In the genomic region with DNA sequence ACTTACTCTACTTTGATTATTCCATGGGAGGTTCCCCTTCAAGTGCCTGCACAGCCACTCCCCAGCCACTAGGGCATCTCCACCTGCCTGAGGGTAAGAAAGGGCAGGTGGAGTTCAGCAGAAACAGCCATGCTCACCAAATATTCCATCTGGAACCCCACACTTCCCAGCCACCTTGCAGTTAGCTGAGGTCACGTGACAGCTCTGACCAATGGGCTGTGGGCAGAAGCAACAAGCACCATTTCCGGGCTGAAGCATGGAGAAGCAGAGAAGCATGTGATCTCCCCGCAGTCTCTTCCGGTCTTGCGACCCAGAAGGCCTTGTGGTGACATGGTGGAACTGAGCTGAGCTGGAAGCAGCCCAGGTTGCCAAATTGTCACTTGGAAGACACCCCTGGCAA, we compare ENCODE assay signal across 12 cellular contexts.
A peak's percentile ranks its signal among the peaks of the same experiment; 100 is the strongest.
DNase-seq lines count a peak whose midpoint lies in the region; ATAC-seq and TF ChIP-seq lines count a peak whose summit lies in the region.
"Had no signal": no experiment of that assay in that cellular context is flagged by ENCODE, and none has a peak within 500 bp of the region (broad histone marks: within the 10 kb centered on the region; RNA-seq: fewer than 3 reads in every experiment).

No MANE protein-coding gene starts in this region.

- no peak overlapping the region for H2AK5ac ChIP-seq in mesendoderm (ENCODE audit: low read length)

- H3K9ac ChIP-seq in mesendoderm (ENCODE audit: low read length), result no peak overlapping the region
- H3K9ac ChIP-seq: BLaER1 had no signal

- no peaks in the 10 kb centered on the region for H4K20me1 ChIP-seq in OCI-LY7 (ENCODE audit: insufficient read depth, low read length)
- H4K20me1 ChIP-seq: BLaER1 had no signal

- H3K56ac ChIP-seq in mesendoderm (ENCODE audit: low read length), result no peak overlapping the region

- BruUV-seq in OCI-LY7 (replicated peaks; lab: Mats Ljungman, UMichigan), result no TSS peak

- H3K79me2 ChIP-seq in OCI-LY7 (ENCODE audit: insufficient read depth, low read depth, low read length) (no peaks in the 10 kb centered on the region), mesendoderm (ENCODE audit: control insufficient read depth, insufficient read depth, low read length) (no peaks in the 10 kb centered on the region)

- H3K4ac ChIP-seq in mesendoderm (ENCODE audit: low read depth, low read length), result no peak overlapping the region

- H3K27ac ChIP-seq in OCI-LY7 (ENCODE audit: low read depth, low read length, poor library complexity, severe bottlenecking), result no peak overlapping the region
- no peak overlapping the region for H3K27ac ChIP-seq in mesendoderm (ENCODE audit: low read depth, low read length)
- no peak overlapping the region for H3K27ac ChIP-seq in left ventricle myocardium inferior (replicated peaks)
- H3K27ac ChIP-seq: BLaER1, left lung, SJSA1 had no signal

- no peak overlapping the region for H3K23ac ChIP-seq in mesendoderm (ENCODE audit: low read length)

- H2BK5ac ChIP-seq in mesendoderm (ENCODE audit: low read length), result no peak overlapping the region

- no peak overlapping the region for H3K18ac ChIP-seq in mesendoderm (ENCODE audit: low read length)

- intact Hi-C loops in OCI-LY7 (cut with micrococcal nuclease; ENCODE audit: unreplicated experiment) (no loop called here), left ventricle myocardium inferior (cut with micrococcal nuclease) (no loop called here)

- no peaks in the 10 kb centered on the region for H3K9me2 ChIP-seq in OCI-LY7 (ENCODE audit: insufficient read depth, low read length)

- CTCF ChIA-PET in HEK293T (lab: Yijun Ruan, JAX), result interaction anchor here (0.7 kb wide), 1 partner anchor 114 kb away, joined by 4 read pairs; no protein-coding TSS in a partner anchor
- CTCF ChIA-PET in OCI-LY7 (lab: Charles Lee; ENCODE audit: unreplicated experiment), result no interaction called here

- H4K5ac ChIP-seq in mesendoderm (ENCODE audit: low read length), result no peak overlapping the region

- no peaks in the 10 kb centered on the region for H3K27me3 ChIP-seq in mesendoderm (ENCODE audit: insufficient read depth, low read length, poor library complexity)
- peaks cover 7% of the 10 kb centered on the region for H3K27me3 ChIP-seq in left ventricle myocardium inferior (ENCODE audit: low read depth)
- H3K27me3 ChIP-seq: BLaER1 had no signal

- H2BK15ac ChIP-seq in mesendoderm (replicated peaks; ENCODE audit: low read depth), result no peak overlapping the region

- DNase-seq in ELF-1 (ENCODE audit: low read depth, low spot score) (peak; percentile 16), HEK293T (ENCODE audit: extremely low spot score) (peak; percentile 8), OCI-LY7 (ENCODE audit: low spot score) (peak; percentile 34), mesendoderm (peak; percentile 44), foreskin melanocyte (no peak), left ventricle myocardium inferior (no peak)
- DNase-seq: activated naive CD4-positive, alpha-beta T cell; dermis blood vessel endothelial cell; left lung had no signal

- H3K4me3 ChIP-seq in OCI-LY7 (ENCODE audit: low read depth, low read length, poor library complexity, severe bottlenecking) (no peak overlapping the region), mesendoderm (ENCODE audit: low read length) (no peak overlapping the region), left ventricle myocardium inferior (no peak overlapping the region)
- H3K4me3 ChIP-seq: BLaER1, left lung, SJSA1 had no signal

- TF ChIP-seq CTCF in OCI-LY7 (conservative IDR thresholded peaks at IDR 0.05; ENCODE audit: low read length) (peak; percentile 57), left ventricle myocardium inferior (IDR thresholded peaks at IDR 0.05; ENCODE audit: borderline replicate concordance) (no peak)

- no peaks in the 10 kb centered on the region for H3K4me1 ChIP-seq in OCI-LY7 (ENCODE audit: insufficient read depth, low read length, poor library complexity, severe bottlenecking)
- no peaks in the 10 kb centered on the region for H3K4me1 ChIP-seq in mesendoderm (ENCODE audit: control insufficient read depth, low read depth, low read length)
- H3K4me1 ChIP-seq in left ventricle myocardium inferior, result peaks cover 8% of the 10 kb centered on the region
- H3K4me1 ChIP-seq: BLaER1, left lung, SJSA1 had no signal

- no peak overlapping the region for H2BK120ac ChIP-seq in mesendoderm (ENCODE audit: low read depth, low read length)

- H3K9me3 ChIP-seq in OCI-LY7 (ENCODE audit: low read length), result no peaks in the 10 kb centered on the region
- no peaks in the 10 kb centered on the region for H3K9me3 ChIP-seq in left ventricle myocardium inferior (replicated peaks)
- H3K9me3 ChIP-seq: BLaER1, left lung, SJSA1 had no signal

- H3K36me3 ChIP-seq in OCI-LY7 (ENCODE audit: insufficient read depth, low read length) (no peaks in the 10 kb centered on the region), mesendoderm (ENCODE audit: control insufficient read depth, insufficient read depth, low read length) (no peaks in the 10 kb centered on the region), left ventricle myocardium inferior (no peaks in the 10 kb centered on the region)
- H3K36me3 ChIP-seq: BLaER1, left lung, SJSA1 had no signal

- no peak for ATAC-seq in GM21619 (IDR thresholded peaks at IDR 0.05; ENCODE audit: unreplicated experiment)
- ATAC-seq: left lung had no signal

- POLR2A ChIA-PET in HEK293T (lab: Yijun Ruan, JAX), result no interaction called here
- POLR2A ChIA-PET in OCI-LY7 (lab: Charles Lee), result interaction anchor here (1.2 kb wide), 1 partner anchor 36 kb away, joined by 3 read pairs; no protein-coding TSS in a partner anchor

- WGBS in mesendoderm (ENCODE audit: extremely low coverage, insufficient coverage, low lambda C conversion rate), result no CpG with 5 or more reads among the region's 5 CpGs

- peak overlapping the region; percentile 84 for H2AFZ ChIP-seq in OCI-LY7 (ENCODE audit: low read length)

- no peak overlapping the region; the same call in 1 of the 2 replicates for H3K4me2 ChIP-seq in OCI-LY7 (ENCODE audit: low read length)
- no peak overlapping the region for H3K4me2 ChIP-seq in mesendoderm (ENCODE audit: low read length)
- H3K4me2 ChIP-seq: BLaER1 had no signal

- no peak overlapping the region for H4K8ac ChIP-seq in mesendoderm (ENCODE audit: low read depth, low read length)

- H3K79me1 ChIP-seq in mesendoderm (ENCODE audit: low read length), result no peaks in the 10 kb centered on the region

TF ChIP-seq in HEK293T, 16 proteins besides CTCF, POLR2A, EP300 and RAD21:
- no peak for TF ChIP-seq ZNF384 (IDR thresholded peaks at IDR 0.05)
- TF ChIP-seq ELF4 (IDR thresholded peaks at IDR 0.05), result no peak
- TF ChIP-seq BHLHE40 (IDR thresholded peaks at IDR 0.05; ENCODE audit: borderline replicate concordance), result no peak
- TF ChIP-seq HDGF (IDR thresholded peaks at IDR 0.05; ENCODE audit: borderline replicate concordance), result no peak
- no peak for TF ChIP-seq FOXA1 (IDR thresholded peaks at IDR 0.05)
- no peak for TF ChIP-seq L3MBTL2 (conservative IDR thresholded peaks at IDR 0.05)
- no peak for TF ChIP-seq ARNT (IDR thresholded peaks at IDR 0.05)
- TF ChIP-seq, protein P1, sequence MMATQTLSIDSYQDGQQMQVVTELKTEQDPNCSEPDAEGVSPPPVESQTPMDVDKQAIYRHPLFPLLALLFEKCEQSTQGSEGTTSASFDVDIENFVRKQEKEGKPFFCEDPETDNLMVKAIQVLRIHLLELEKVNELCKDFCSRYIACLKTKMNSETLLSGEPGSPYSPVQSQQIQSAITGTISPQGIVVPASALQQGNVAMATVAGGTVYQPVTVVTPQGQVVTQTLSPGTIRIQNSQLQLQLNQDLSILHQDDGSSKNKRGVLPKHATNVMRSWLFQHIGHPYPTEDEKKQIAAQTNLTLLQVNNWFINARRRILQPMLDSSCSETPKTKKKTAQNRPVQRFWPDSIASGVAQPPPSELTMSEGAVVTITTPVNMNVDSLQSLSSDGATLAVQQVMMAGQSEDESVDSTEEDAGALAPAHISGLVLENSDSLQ (IDR thresholded peaks at IDR 0.05), result no peak
- no peak for TF ChIP-seq FOXM1 (IDR thresholded peaks at IDR 0.05; ENCODE audit: borderline replicate concordance)
- no peak for TF ChIP-seq FOXK2 (IDR thresholded peaks at IDR 0.05)
- no peak for TF ChIP-seq SP1 (IDR thresholded peaks at IDR 0.05)
- TF ChIP-seq LEF1 (IDR thresholded peaks at IDR 0.05; ENCODE audit: borderline replicate concordance), result no peak
- TF ChIP-seq SUZ12 (IDR thresholded peaks at IDR 0.05), result no peak

Comparison
In these comparisons a context has a peak if more than half of its experiments do, and no peak if none do; other contexts are left out.
1. DNase-seq: peak in ELF-1 (single experiment), HEK293T (single experiment), OCI-LY7 (single experiment) and mesendoderm (single experiment); none in foreskin melanocyte (single experiment) and left ventricle myocardium inferior (single experiment).